ENCODE assay signal across 14 cellular contexts in genomic region chr3:11757441-11757875, GRCh38.
DNase-seq lines count a peak whose midpoint lies in the region; ATAC-seq and TF ChIP-seq lines count a peak whose summit lies in the region.
"Had no signal": no experiment of that assay in that cellular context is flagged by ENCODE, and none has a peak within 500 bp of the region (broad histone marks: within the 10 kb centered on the region; RNA-seq: fewer than 3 reads in every experiment).

No MANE protein-coding gene starts in this region.

- H2BK20ac ChIP-seq in H9 (ENCODE audit: low read depth, low read length, poor library complexity, severe bottlenecking) = no peak overlapping the region

- H3K27me3 ChIP-seq in H9 (ENCODE audit: insufficient read depth, low read length) = no peaks in the 10 kb centered on the region

- no peak overlapping the region for H3K4ac ChIP-seq in H9 (ENCODE audit: low read depth, low read length)

- no peak overlapping the region for H3K56ac ChIP-seq in H9 (ENCODE audit: insufficient read length, low read depth, low read length)

- H4K20me1 ChIP-seq in H9 (ENCODE audit: control insufficient read depth, insufficient read depth, insufficient read length) = no peaks in the 10 kb centered on the region

- H3K4me1 ChIP-seq in H9 (ENCODE audit: insufficient read depth, low read length) = no peaks in the 10 kb centered on the region; the same call in 1 of the 2 replicates

- H3K27me3 Mint-ChIP-seq in H9 (ENCODE audit: low read depth) = peaks cover 2% of the 10 kb centered on the region; the same call in 1 of the 2 replicates
- H3K27me3 Mint-ChIP-seq: activated naive CD8-positive, alpha-beta T cell treated with anti-CD3 and anti-CD28 coated beads, Interleukin-2, amount 50 U/mL, for 24 hours; CD4-positive, alpha-beta T cell had no signal

- no peak overlapping the region for H3T11ph ChIP-seq in H9 (ENCODE audit: low read length)

- no peaks in the 10 kb centered on the region for H3K23me2 ChIP-seq in H9 (ENCODE audit: insufficient read length, low read depth, low read length, poor library complexity, severe bottlenecking)

- H2AFZ ChIP-seq in H9 (ENCODE audit: low read length) = no peak overlapping the region
- H2AFZ ChIP-seq: PC-9 had no signal

- H3K4me3 Mint-ChIP-seq in H9 = no peak overlapping the region
- H3K4me3 Mint-ChIP-seq: activated naive CD8-positive, alpha-beta T cell treated with anti-CD3 and anti-CD28 coated beads, Interleukin-2, amount 50 U/mL, for 24 hours; CD4-positive, alpha-beta T cell; memory B cell had no signal

- no peak overlapping the region for H3K23ac ChIP-seq in H9 (ENCODE audit: insufficient read length, low read depth, low read length)

- H2BK12ac ChIP-seq in H9 (ENCODE audit: insufficient read length, low read depth, low read length) = no peak overlapping the region

- no peaks in the 10 kb centered on the region for H3K79me2 ChIP-seq in H9 (ENCODE audit: insufficient read depth, low read length)

- no peak overlapping the region for H3K14ac ChIP-seq in H9 (ENCODE audit: insufficient read depth, low read length)

- H4K8ac ChIP-seq in H9 (replicated peaks; ENCODE audit: insufficient read length, low read depth, low read length) = no peak overlapping the region

- H4K91ac ChIP-seq in H9 (ENCODE audit: insufficient read length, low read depth, low read length) = no peak overlapping the region

- WGBS in H9 (ENCODE audit: extremely low coverage, insufficient read length, low lambda C conversion rate) = no CpG with 5 or more reads among the region's 9 CpGs

- H3K9me3 ChIP-seq in H9 (ENCODE audit: control insufficient read depth, low read depth, low read length) = no peaks in the 10 kb centered on the region

- H3K9ac ChIP-seq in H9 (ENCODE audit: extremely low read depth, insufficient read length, low read length) = no peak overlapping the region

- no peak overlapping the region for H4K5ac ChIP-seq in H9 (ENCODE audit: insufficient read length, low read depth, low read length)

- TF ChIP-seq CTCF in H9 (conservative IDR thresholded peaks at IDR 0.05) = no peak

- H3K18ac ChIP-seq in H9 (ENCODE audit: insufficient read length, low read depth, low read length) = no peak overlapping the region

- ATAC-seq in SK-N-SH treated with all-trans-retinoic acid at 6 μM for 48 hours = no peak
- ATAC-seq: activated naive CD8-positive, alpha-beta T cell treated with anti-CD3 and anti-CD28 coated beads, Interleukin-2, amount 50 U/mL, for 24 hours had no signal

- H2AK5ac ChIP-seq in H9 (ENCODE audit: insufficient read length, low read length) = no peak overlapping the region

- no peak overlapping the region for H3K4me2 ChIP-seq in H9 (ENCODE audit: insufficient read depth, insufficient read length, low read length)
- H3K4me2 ChIP-seq: PC-9 had no signal

- H3K4me1 Mint-ChIP-seq in H9 = peaks cover 12 to 15% of the 10 kb centered on the region in 2 experiments
- H3K4me1 Mint-ChIP-seq: activated naive CD8-positive, alpha-beta T cell treated with anti-CD3 and anti-CD28 coated beads, Interleukin-2, amount 50 U/mL, for 24 hours; memory B cell had no signal

- no peak overlapping the region for H2BK120ac ChIP-seq in H9 (ENCODE audit: low read depth, low read length, poor library complexity, severe bottlenecking)

- H2BK15ac ChIP-seq in H9 (ENCODE audit: low read depth, low read length) = no peak overlapping the region

- no peaks in the 10 kb centered on the region for H3K79me1 ChIP-seq in H9 (ENCODE audit: insufficient read depth, low read depth, low read length, poor library complexity, severe bottlenecking)

- H3K9me3 Mint-ChIP-seq in H9 = no peaks in the 10 kb centered on the region
- H3K9me3 Mint-ChIP-seq: activated naive CD8-positive, alpha-beta T cell treated with anti-CD3 and anti-CD28 coated beads, Interleukin-2, amount 50 U/mL, for 24 hours; CD4-positive, alpha-beta T cell; memory B cell had no signal

- peak overlapping the region in 2 of 3 experiments; percentile 52 to 54; a peak in 2 of 7 replicates for H3K27ac Mint-ChIP-seq in H9
- H3K27ac Mint-ChIP-seq: activated naive CD8-positive, alpha-beta T cell treated with anti-CD3 and anti-CD28 coated beads, Interleukin-2, amount 50 U/mL, for 24 hours; CD4-positive, alpha-beta T cell; memory B cell had no signal

- no peaks in the 10 kb centered on the region; a peak in 1 of 7 replicates for H3K36me3 Mint-ChIP-seq in H9 (ENCODE audit: insufficient read depth in 1 of 3, low read depth in 3 of 3)

- DNase-seq in AG08395 (ENCODE audit: low spot score) = peak; percentile 49
- DNase-seq in H9 = no peak
- DNase-seq in SK-N-DZ (ENCODE audit: low spot score) = peak; percentile 70
- peak; percentile 55 for DNase-seq in hepatic stellate cell (ENCODE audit: low spot score)
- DNase-seq in amniotic stem cell (lab: John Stamatoyannopoulos, UW) = no peak
- no peak for DNase-seq in NCI-H187 (lab: John Stamatoyannopoulos, UW)
- DNase-seq in cortex of kidney (lab: John Stamatoyannopoulos, UW) = no peak
- DNase-seq: activated naive CD8-positive, alpha-beta T cell treated with anti-CD3 and anti-CD28 coated beads, Interleukin-2, amount 50 U/mL, for 24 hours; CD4-positive, alpha-beta T cell; hippocampal formation; NCI-H1417 treated with DMSO at 0.1 percent for 48 hours; PC-9 had no signal

- H2BK5ac ChIP-seq in H9 (ENCODE audit: insufficient read length, low read length) = no peak overlapping the region

- no peak overlapping the region for H3K27ac ChIP-seq in H9 (ENCODE audit: insufficient read length, low read depth, low read length)
- H3K27ac ChIP-seq: PC-9 had no signal

TF ChIP-seq in SK-N-SH treated with all-trans-retinoic acid at 6 μM for 48 hours, 23 proteins besides CTCF, POLR2A, EP300 and RAD21:
- TF ChIP-seq, protein P1, sequence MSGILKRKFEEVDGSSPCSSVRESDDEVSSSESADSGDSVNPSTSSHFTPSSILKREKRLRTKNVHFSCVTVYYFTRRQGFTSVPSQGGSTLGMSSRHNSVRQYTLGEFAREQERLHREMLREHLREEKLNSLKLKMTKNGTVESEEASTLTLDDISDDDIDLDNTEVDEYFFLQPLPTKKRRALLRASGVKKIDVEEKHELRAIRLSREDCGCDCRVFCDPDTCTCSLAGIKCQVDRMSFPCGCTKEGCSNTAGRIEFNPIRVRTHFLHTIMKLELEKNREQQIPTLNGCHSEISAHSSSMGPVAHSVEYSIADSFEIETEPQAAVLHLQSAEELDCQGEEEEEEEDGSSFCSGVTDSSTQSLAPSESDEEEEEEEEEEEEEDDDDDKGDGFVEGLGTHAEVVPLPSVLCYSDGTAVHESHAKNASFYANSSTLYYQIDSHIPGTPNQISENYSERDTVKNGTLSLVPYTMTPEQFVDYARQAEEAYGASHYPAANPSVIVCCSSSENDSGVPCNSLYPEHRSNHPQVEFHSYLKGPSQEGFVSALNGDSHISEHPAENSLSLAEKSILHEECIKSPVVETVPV (CRISPR knock-in tag; IDR thresholded peaks at IDR 0.05) = no peak
- TF ChIP-seq GLIS3 (CRISPR knock-in tag; IDR thresholded peaks at IDR 0.05) (no peak), TCF4 (CRISPR knock-in tag; IDR thresholded peaks at IDR 0.05; ENCODE audit: borderline replicate concordance) (no peak), POU6F1 (CRISPR knock-in tag; IDR thresholded peaks at IDR 0.05; ENCODE audit: borderline replicate concordance, low read depth) (no peak), ARNTL (CRISPR knock-in tag; IDR thresholded peaks at IDR 0.05; ENCODE audit: borderline replicate concordance, low read depth) (no peak), RARB (CRISPR knock-in tag; IDR thresholded peaks at IDR 0.05) (no peak), OSR1 (CRISPR knock-in tag; IDR thresholded peaks at IDR 0.05) (no peak), ZNF8 (CRISPR knock-in tag; IDR thresholded peaks at IDR 0.05) (no peak), BACH2 (CRISPR knock-in tag; IDR thresholded peaks at IDR 0.05; ENCODE audit: borderline replicate concordance) (no peak), ESRRG (CRISPR knock-in tag; IDR thresholded peaks at IDR 0.05) (no peak), ZNF70 (CRISPR knock-in tag; IDR thresholded peaks at IDR 0.05) (no peak), ZNF565 (CRISPR knock-in tag; conservative IDR thresholded peaks at IDR 0.05; ENCODE audit: low read depth) (no peak)
TF ChIP-seq in SK-N-SH treated with all-trans-retinoic acid at 6 μM for 48 hours: peak in this region for 0.

Comparison
In these comparisons a context has a peak if more than half of its experiments do, and no peak if none do; other contexts are left out.
1. DNase-seq: peak in AG08395 (single experiment), SK-N-DZ (single experiment) and hepatic stellate cell (single experiment); none in H9 (single experiment), amniotic stem cell (single experiment), NCI-H187 (0 of 2) and cortex of kidney (single experiment).